ENCODE assay signal across 1 cellular context in genomic region chr10:58651742-58652141, GRCh38.
TF ChIP-seq lines count a peak whose summit lies in the region.

No MANE protein-coding gene starts in this region.

TF ChIP-seq in SK-N-SH, 30 proteins besides CTCF, POLR2A, EP300 and RAD21 (continued from another document):
- TF ChIP-seq IRF3 (IDR thresholded peaks at IDR 0.05; ENCODE audit: low read depth, low read length), result no peak
